1 cellular context compared by ENCODE assay signal in the genomic region with DNA sequence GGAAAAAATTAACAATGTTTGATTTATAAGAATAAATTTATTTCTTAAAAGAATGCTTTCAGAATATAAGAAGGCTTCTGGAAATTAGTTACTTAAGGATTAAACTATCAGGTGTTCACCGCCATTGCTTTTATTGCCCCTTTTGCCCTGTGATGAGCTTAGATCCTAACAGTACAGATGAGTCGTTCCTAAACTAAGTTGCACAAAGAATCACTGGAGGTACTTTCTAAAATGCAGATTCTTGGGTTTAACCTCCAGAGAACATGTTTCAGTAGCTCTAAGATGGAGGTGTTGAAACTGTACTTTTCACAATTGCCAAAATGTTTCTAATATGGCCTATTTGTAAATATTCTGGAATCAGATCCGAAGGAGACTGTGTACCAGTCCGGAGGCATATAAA.
TF ChIP-seq lines count a peak whose summit lies in the region.

No MANE protein-coding gene starts in this region.

TF ChIP-seq in GM12878, 131 proteins besides CTCF, POLR2A, EP300 and RAD21 (continued from another document):
- TF ChIP-seq SP1 (IDR thresholded peaks at IDR 0.05; ENCODE audit: low read depth, low read length), result no peak
- TF ChIP-seq CBFB (IDR thresholded peaks at IDR 0.05; ENCODE audit: low read depth), result no peak
- TF ChIP-seq, protein P1, sequence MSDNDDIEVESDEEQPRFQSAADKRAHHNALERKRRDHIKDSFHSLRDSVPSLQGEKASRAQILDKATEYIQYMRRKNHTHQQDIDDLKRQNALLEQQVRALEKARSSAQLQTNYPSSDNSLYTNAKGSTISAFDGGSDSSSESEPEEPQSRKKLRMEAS (IDR thresholded peaks at IDR 0.05; ENCODE audit: low read depth, low read length), result no peak
